Comparison of ENCODE assay signal across 8 cellular contexts in genomic region chr5:177425196-177425800, GRCh38. TPM values are rescaled to one million over a fixed set of nuclear protein-coding genes. Genes with fewer than 3 reads are reported as not detected.
A peak's percentile ranks its signal among the peaks of the same experiment; 100 is the strongest.
DNase-seq lines count a peak whose midpoint lies in the region; ATAC-seq and TF ChIP-seq lines count a peak whose summit lies in the region.

No MANE protein-coding gene starts in this region.

- peak overlapping the region; percentile 71; the same call in 1 of the 2 replicates for H3K27ac ChIP-seq in ACC112 (ENCODE audit: low read depth, low read length)
- peak overlapping the region; percentile 99 for H3K27ac ChIP-seq in HUES64 (ENCODE audit: low read depth, low read length)
- H3K27ac ChIP-seq in caudate nucleus (ENCODE audit: low read depth, low read length): peak overlapping the region; percentile 97

- H3K9me3 ChIP-seq in HUES64 (ENCODE audit: insufficient read depth, low read depth, low read length) (no peaks in the 10 kb centered on the region), mucosa of stomach (ENCODE audit: control insufficient read depth, low read length) (no peaks in the 10 kb centered on the region)

- peak overlapping the region; percentile 78 for H3K9ac ChIP-seq in HUES64 (ENCODE audit: low read depth, low read length)
- H3K9ac ChIP-seq in mucosa of stomach (ENCODE audit: low read length): peak overlapping the region; percentile 62

- no peaks in the 10 kb centered on the region for H3K27me3 ChIP-seq in ACC112 (ENCODE audit: insufficient read depth, low read length)
- H3K27me3 ChIP-seq in HUES64 (ENCODE audit: insufficient read depth, low read length): no peaks in the 10 kb centered on the region
- H3K27me3 ChIP-seq in mucosa of stomach (ENCODE audit: control insufficient read depth, insufficient read depth, low read length): no peaks in the 10 kb centered on the region

- H3K36me3 ChIP-seq in ACC112 (ENCODE audit: insufficient read depth, low read length) (no peaks in the 10 kb centered on the region), HUES64 (ENCODE audit: insufficient read depth, low read length) (no peaks in the 10 kb centered on the region), mucosa of stomach (ENCODE audit: control insufficient read depth, insufficient read depth, low read length) (no peaks in the 10 kb centered on the region)

- intact Hi-C loops in head of caudate nucleus (cut with DNase I): loop anchor here (5.0 kb wide), 1 partner anchor 92 kb away; the partner anchor contains the start of gene DDX41

- H2AFZ ChIP-seq in ACC112 (ENCODE audit: low read length, unreplicated experiment): peak overlapping the region; percentile 45

- no peak for ATAC-seq in omental fat pad (ENCODE audit: low FRiP score)

- H3K4me1 ChIP-seq in ACC112 (ENCODE audit: control insufficient read depth, insufficient read depth, low read length, unreplicated experiment): peaks cover 17% of the 10 kb centered on the region
- peaks cover 15% of the 10 kb centered on the region for H3K4me1 ChIP-seq in HUES64 (ENCODE audit: insufficient read depth, low read length)
- peaks cover 29% of the 10 kb centered on the region for H3K4me1 ChIP-seq in mucosa of stomach (ENCODE audit: control insufficient read depth, insufficient read depth, low read length)

- peak overlapping the region; percentile 78 for H3K4me3 ChIP-seq in ACC112 (ENCODE audit: low read depth, low read length)
- peak overlapping the region; percentile 70 for H3K4me3 ChIP-seq in HUES64 (ENCODE audit: low read length)
- peak overlapping the region; percentile 26 for H3K4me3 ChIP-seq in mucosa of stomach (ENCODE audit: low read length)

- TF ChIP-seq CTCF in omental fat pad (IDR thresholded peaks at IDR 0.05): no peak

- 55% methylated on average over 13 of the region's 13 CpGs for WGBS in HUES64

- peaks cover 27% of the 10 kb centered on the region for H3K79me2 ChIP-seq in ACC112 (ENCODE audit: control insufficient read depth, insufficient read depth, low read length, unreplicated experiment)

- DNase-seq in caudate nucleus (lab: John Stamatoyannopoulos, UW) (peak in 2 of 61 donors; percentile 40 to 49), head of caudate nucleus (no peak), omental fat pad (ENCODE audit: low spot score) (no peak), NCI-H2227 (lab: John Stamatoyannopoulos, UW; ENCODE audit: unreplicated experiment) (no peak), AG20443 (ENCODE audit: low spot score) (no peak)

RNA-seq across cellular contexts. Expression of gene GRK6, which starts 1.2 kb away (rescaled TPM):
- polyA plus RNA-seq in HUES64 (2013, experiment 1 of 2): 25.2 TPM
- 29.3 TPM for polyA plus RNA-seq in HUES64 (2013, experiment 2 of 2)
- total RNA-seq in omental fat pad: 10 to 100 TPM; 16.1 to 45.5 (median 27.2) TPM

RNA-seq across cellular contexts. Expression of gene F12, which starts 15.9 kb away (rescaled TPM):
- 0.60 TPM for polyA plus RNA-seq in HUES64 (2013, experiment 1 of 2)
- polyA plus RNA-seq in HUES64 (2013, experiment 2 of 2): 1.4 TPM
- 1 to 10 TPM in 1 of 4 donors, under 1 TPM in 3; 0.38 to 3.0 (median 0.63) TPM for total RNA-seq in omental fat pad

RNA-seq across cellular contexts. Expression of gene PRR7, which starts 21.3 kb away (rescaled TPM):
- 5.5 TPM for polyA plus RNA-seq in HUES64 (2013, experiment 1 of 2)
- 7.7 TPM for polyA plus RNA-seq in HUES64 (2013, experiment 2 of 2)
- 1 to 10 TPM in 3 of 4 donors, not detected in 1; 1.6 to 2.8 (median 2.1) TPM for total RNA-seq in omental fat pad

RNA-seq across cellular contexts. Expression of gene PFN3, which starts 24.8 kb away (rescaled TPM):
- not detected for polyA plus RNA-seq in HUES64 (2013, experiment 1 of 2)
- not detected for polyA plus RNA-seq in HUES64 (2013, experiment 2 of 2)
- total RNA-seq in omental fat pad: not detected

RNA-seq across cellular contexts. Expression of gene SLC34A1, which starts 41.1 kb away (rescaled TPM):
- polyA plus RNA-seq in HUES64 (2013, experiment 1 of 2): not detected
- polyA plus RNA-seq in HUES64 (2013, experiment 2 of 2): not detected
- total RNA-seq in omental fat pad: not detected

Comparison
In these comparisons a context has a peak if more than half of its experiments do, and no peak if none do; other contexts are left out.
1. H3K4me3 ChIP-seq: peak in every context shown above with its lines; median percentile 78 in ACC112; 70 in HUES64; 26 in mucosa of stomach.